1 cellular context compared by ENCODE assay signal in the genomic region with DNA sequence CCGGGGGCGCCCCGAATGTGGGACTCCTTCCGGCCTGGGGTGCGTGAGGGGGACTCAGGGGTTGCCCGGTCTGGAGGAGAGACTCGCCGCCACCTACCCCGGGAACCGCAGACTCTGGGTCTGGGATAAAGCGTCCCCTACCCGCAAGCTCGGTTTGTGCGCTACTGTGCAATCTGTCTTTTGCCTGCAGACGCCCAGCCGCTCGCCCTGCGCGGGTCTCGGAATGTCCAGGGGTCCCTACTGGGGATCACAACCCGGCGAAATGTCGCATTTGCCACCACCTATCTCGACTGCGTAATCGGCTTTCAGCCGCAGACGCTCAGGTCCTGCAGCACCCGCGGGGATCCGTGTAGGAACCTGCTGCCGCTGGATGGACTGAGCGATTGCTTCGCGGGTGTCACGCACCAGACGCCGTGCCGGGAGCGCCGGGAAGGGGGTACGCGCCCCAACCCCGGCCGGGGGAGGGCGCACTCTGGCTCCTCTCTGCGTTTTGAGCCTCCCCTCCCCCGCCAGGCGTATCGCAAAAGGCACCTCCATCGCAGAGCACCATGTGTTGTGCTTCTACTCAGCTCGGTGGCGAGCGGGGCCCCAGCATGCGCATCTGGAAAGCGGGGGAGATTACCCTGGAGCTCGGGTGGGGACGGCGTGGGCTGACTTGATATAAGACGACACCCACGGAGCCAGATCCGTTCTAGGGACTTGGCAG.
A peak's percentile ranks its signal among the peaks of the same experiment; 100 is the strongest.
TF ChIP-seq lines count a peak whose summit lies in the region.

No MANE protein-coding gene starts in this region.

TF ChIP-seq in K562, 482 proteins besides CTCF, POLR2A, EP300 and RAD21 (continued from another document and continues in another):
- TF ChIP-seq, protein P1, sequence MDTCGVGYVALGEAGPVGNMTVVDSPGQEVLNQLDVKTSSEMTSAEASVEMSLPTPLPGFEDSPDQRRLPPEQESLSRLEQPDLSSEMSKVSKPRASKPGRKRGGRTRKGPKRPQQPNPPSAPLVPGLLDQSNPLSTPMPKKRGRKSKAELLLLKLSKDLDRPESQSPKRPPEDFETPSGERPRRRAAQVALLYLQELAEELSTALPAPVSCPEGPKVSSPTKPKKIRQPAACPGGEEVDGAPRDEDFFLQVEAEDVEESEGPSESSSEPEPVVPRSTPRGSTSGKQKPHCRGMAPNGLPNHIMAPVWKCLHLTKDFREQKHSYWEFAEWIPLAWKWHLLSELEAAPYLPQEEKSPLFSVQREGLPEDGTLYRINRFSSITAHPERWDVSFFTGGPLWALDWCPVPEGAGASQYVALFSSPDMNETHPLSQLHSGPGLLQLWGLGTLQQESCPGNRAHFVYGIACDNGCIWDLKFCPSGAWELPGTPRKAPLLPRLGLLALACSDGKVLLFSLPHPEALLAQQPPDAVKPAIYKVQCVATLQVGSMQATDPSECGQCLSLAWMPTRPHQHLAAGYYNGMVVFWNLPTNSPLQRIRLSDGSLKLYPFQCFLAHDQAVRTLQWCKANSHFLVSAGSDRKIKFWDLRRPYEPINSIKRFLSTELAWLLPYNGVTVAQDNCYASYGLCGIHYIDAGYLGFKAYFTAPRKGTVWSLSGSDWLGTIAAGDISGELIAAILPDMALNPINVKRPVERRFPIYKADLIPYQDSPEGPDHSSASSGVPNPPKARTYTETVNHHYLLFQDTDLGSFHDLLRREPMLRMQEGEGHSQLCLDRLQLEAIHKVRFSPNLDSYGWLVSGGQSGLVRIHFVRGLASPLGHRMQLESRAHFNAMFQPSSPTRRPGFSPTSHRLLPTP (IDR thresholded peaks at IDR 0.05; ENCODE audit: borderline replicate concordance, extremely low read depth, insufficient read length): no peak
- no peak for TF ChIP-seq HNRNPK (IDR thresholded peaks at IDR 0.05; ENCODE audit: low read depth, low read length, poor library complexity, severe bottlenecking)
- TF ChIP-seq MYBL2 (IDR thresholded peaks at IDR 0.05; ENCODE audit: low read depth): no peak
- TF ChIP-seq MYBL2 (CRISPR knock-in tag; IDR thresholded peaks at IDR 0.05; ENCODE audit: borderline replicate concordance): no peak
- peak; percentile 76 for TF ChIP-seq CBFA2T3 (IDR thresholded peaks at IDR 0.05)
- TF ChIP-seq ZNF232 (CRISPR knock-in tag; IDR thresholded peaks at IDR 0.05): no peak
- TF ChIP-seq FOXA1 (IDR thresholded peaks at IDR 0.05; ENCODE audit: borderline replicate concordance): no peak
- no peak for TF ChIP-seq CHD4 (IDR thresholded peaks at IDR 0.05; ENCODE audit: insufficient read depth, insufficient replicate concordance, low read depth, low read length, poor library complexity, severe bottlenecking)
- TF ChIP-seq, protein P2, sequence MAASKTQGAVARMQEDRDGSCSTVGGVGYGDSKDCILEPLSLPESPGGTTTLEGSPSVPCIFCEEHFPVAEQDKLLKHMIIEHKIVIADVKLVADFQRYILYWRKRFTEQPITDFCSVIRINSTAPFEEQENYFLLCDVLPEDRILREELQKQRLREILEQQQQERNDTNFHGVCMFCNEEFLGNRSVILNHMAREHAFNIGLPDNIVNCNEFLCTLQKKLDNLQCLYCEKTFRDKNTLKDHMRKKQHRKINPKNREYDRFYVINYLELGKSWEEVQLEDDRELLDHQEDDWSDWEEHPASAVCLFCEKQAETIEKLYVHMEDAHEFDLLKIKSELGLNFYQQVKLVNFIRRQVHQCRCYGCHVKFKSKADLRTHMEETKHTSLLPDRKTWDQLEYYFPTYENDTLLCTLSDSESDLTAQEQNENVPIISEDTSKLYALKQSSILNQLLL (CRISPR knock-in tag; IDR thresholded peaks at IDR 0.05; ENCODE audit: borderline replicate concordance): no peak
- no peak for TF ChIP-seq ZNF696 (CRISPR knock-in tag; conservative IDR thresholded peaks at IDR 0.05)
- TF ChIP-seq PHB2 (IDR thresholded peaks at IDR 0.05; ENCODE audit: low read depth): no peak
- TF ChIP-seq, protein P3, sequence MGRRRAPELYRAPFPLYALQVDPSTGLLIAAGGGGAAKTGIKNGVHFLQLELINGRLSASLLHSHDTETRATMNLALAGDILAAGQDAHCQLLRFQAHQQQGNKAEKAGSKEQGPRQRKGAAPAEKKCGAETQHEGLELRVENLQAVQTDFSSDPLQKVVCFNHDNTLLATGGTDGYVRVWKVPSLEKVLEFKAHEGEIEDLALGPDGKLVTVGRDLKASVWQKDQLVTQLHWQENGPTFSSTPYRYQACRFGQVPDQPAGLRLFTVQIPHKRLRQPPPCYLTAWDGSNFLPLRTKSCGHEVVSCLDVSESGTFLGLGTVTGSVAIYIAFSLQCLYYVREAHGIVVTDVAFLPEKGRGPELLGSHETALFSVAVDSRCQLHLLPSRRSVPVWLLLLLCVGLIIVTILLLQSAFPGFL (CRISPR knock-in tag; IDR thresholded peaks at IDR 0.05): no peak
- 0 out of 2 replicates have a peak, but pooled peaks have one; percentile 13 for TF ChIP-seq SMARCE1 (IDR thresholded peaks at IDR 0.05)
- TF ChIP-seq KDM2B (CRISPR knock-in tag; IDR thresholded peaks at IDR 0.05): no peak
- TF ChIP-seq CBX1 (IDR thresholded peaks at IDR 0.05; ENCODE audit: low read depth): peak; percentile 11; the same call in 1 of the 2 replicates
- peak; percentile 15; the same call in 1 of the 2 replicates for TF ChIP-seq JUND (IDR thresholded peaks at IDR 0.05; ENCODE audit: borderline replicate concordance, low read depth, low read length)
- TF ChIP-seq JUND (tag; IDR thresholded peaks at IDR 0.05; ENCODE audit: borderline replicate concordance, low read depth, low read length): no peak; the same call in 2 of the 3 replicates
- no peak for TF ChIP-seq ZSCAN32 (CRISPR knock-in tag; IDR thresholded peaks at IDR 0.05)
- TF ChIP-seq U2AF2 (optimal IDR thresholded peaks at IDR 0.05; ENCODE audit: low read depth, low read length): no peak
- no peak for TF ChIP-seq KLF13 (tag; IDR thresholded peaks at IDR 0.05; ENCODE audit: borderline replicate concordance, low read depth)
- no peak for TF ChIP-seq BCOR (IDR thresholded peaks at IDR 0.05)
- TF ChIP-seq DPF2 (IDR thresholded peaks at IDR 0.05): peak; percentile 52
- TF ChIP-seq KAT2B (IDR thresholded peaks at IDR 0.05; ENCODE audit: low read depth, low read length): no peak
- TF ChIP-seq POLR3G (IDR thresholded peaks at IDR 0.05; ENCODE audit: extremely low read depth, insufficient read length, insufficient replicate concordance): no peak
- no peak for TF ChIP-seq TGIF2 (CRISPR knock-in tag; IDR thresholded peaks at IDR 0.05)
- TF ChIP-seq, protein P4, sequence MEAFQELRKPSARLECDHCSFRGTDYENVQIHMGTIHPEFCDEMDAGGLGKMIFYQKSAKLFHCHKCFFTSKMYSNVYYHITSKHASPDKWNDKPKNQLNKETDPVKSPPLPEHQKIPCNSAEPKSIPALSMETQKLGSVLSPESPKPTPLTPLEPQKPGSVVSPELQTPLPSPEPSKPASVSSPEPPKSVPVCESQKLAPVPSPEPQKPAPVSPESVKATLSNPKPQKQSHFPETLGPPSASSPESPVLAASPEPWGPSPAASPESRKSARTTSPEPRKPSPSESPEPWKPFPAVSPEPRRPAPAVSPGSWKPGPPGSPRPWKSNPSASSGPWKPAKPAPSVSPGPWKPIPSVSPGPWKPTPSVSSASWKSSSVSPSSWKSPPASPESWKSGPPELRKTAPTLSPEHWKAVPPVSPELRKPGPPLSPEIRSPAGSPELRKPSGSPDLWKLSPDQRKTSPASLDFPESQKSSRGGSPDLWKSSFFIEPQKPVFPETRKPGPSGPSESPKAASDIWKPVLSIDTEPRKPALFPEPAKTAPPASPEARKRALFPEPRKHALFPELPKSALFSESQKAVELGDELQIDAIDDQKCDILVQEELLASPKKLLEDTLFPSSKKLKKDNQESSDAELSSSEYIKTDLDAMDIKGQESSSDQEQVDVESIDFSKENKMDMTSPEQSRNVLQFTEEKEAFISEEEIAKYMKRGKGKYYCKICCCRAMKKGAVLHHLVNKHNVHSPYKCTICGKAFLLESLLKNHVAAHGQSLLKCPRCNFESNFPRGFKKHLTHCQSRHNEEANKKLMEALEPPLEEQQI (IDR thresholded peaks at IDR 0.05): no peak
- TF ChIP-seq RCOR1 (IDR thresholded peaks at IDR 0.05; ENCODE audit: borderline replicate concordance in 1 of 2, low read depth in 2 of 2, low read length in 2 of 2): peak in 1 of 2 experiments; percentile 66; a peak in 2 of 4 replicates
- peak; percentile 57; the same call in 1 of the 2 replicates for TF ChIP-seq BHLHE40 (IDR thresholded peaks at IDR 0.05; ENCODE audit: low read length)
- TF ChIP-seq ZNF583 (CRISPR knock-in tag; IDR thresholded peaks at IDR 0.05): no peak
- no peak for TF ChIP-seq CBFB (CRISPR knock-in tag; IDR thresholded peaks at IDR 0.05)
- no peak for TF ChIP-seq MEF2A (IDR thresholded peaks at IDR 0.05; ENCODE audit: control insufficient read depth, low read depth, low read length)
- no peak for TF ChIP-seq BACH1 (tag; IDR thresholded peaks at IDR 0.05)
- TF ChIP-seq ETV6 (IDR thresholded peaks at IDR 0.05; ENCODE audit: borderline replicate concordance in 1 of 2, low read depth in 2 of 2, low read length in 1 of 2): no peak
- TF ChIP-seq ETV6 (CRISPR knock-in tag; IDR thresholded peaks at IDR 0.05; ENCODE audit: borderline replicate concordance): no peak
- TF ChIP-seq TBL1XR1 (IDR thresholded peaks at IDR 0.05; ENCODE audit: low read length in 2 of 2): peak in 1 of 2 experiments; percentile 46; a peak in 1 of 4 replicates
- TF ChIP-seq ZNF57 (CRISPR knock-in tag; IDR thresholded peaks at IDR 0.05): no peak
- no peak for TF ChIP-seq ZNF274 (IDR thresholded peaks at IDR 0.05; ENCODE audit: borderline replicate concordance, low read depth, low read length)
- TF ChIP-seq, protein P5, sequence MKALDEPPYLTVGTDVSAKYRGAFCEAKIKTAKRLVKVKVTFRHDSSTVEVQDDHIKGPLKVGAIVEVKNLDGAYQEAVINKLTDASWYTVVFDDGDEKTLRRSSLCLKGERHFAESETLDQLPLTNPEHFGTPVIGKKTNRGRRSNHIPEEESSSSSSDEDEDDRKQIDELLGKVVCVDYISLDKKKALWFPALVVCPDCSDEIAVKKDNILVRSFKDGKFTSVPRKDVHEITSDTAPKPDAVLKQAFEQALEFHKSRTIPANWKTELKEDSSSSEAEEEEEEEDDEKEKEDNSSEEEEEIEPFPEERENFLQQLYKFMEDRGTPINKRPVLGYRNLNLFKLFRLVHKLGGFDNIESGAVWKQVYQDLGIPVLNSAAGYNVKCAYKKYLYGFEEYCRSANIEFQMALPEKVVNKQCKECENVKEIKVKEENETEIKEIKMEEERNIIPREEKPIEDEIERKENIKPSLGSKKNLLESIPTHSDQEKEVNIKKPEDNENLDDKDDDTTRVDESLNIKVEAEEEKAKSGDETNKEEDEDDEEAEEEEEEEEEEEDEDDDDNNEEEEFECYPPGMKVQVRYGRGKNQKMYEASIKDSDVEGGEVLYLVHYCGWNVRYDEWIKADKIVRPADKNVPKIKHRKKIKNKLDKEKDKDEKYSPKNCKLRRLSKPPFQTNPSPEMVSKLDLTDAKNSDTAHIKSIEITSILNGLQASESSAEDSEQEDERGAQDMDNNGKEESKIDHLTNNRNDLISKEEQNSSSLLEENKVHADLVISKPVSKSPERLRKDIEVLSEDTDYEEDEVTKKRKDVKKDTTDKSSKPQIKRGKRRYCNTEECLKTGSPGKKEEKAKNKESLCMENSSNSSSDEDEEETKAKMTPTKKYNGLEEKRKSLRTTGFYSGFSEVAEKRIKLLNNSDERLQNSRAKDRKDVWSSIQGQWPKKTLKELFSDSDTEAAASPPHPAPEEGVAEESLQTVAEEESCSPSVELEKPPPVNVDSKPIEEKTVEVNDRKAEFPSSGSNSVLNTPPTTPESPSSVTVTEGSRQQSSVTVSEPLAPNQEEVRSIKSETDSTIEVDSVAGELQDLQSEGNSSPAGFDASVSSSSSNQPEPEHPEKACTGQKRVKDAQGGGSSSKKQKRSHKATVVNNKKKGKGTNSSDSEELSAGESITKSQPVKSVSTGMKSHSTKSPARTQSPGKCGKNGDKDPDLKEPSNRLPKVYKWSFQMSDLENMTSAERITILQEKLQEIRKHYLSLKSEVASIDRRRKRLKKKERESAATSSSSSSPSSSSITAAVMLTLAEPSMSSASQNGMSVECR (CRISPR knock-in tag; IDR thresholded peaks at IDR 0.05): peak; percentile 54; the same call in 1 of the 2 replicates
- TF ChIP-seq, protein P6, sequence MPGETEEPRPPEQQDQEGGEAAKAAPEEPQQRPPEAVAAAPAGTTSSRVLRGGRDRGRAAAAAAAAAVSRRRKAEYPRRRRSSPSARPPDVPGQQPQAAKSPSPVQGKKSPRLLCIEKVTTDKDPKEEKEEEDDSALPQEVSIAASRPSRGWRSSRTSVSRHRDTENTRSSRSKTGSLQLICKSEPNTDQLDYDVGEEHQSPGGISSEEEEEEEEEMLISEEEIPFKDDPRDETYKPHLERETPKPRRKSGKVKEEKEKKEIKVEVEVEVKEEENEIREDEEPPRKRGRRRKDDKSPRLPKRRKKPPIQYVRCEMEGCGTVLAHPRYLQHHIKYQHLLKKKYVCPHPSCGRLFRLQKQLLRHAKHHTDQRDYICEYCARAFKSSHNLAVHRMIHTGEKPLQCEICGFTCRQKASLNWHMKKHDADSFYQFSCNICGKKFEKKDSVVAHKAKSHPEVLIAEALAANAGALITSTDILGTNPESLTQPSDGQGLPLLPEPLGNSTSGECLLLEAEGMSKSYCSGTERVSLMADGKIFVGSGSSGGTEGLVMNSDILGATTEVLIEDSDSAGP (CRISPR knock-in tag; IDR thresholded peaks at IDR 0.05): no peak
- TF ChIP-seq ZNF77 (CRISPR knock-in tag; IDR thresholded peaks at IDR 0.05): no peak
- TF ChIP-seq ESRRA (IDR thresholded peaks at IDR 0.05; ENCODE audit: borderline replicate concordance, low read depth): no peak
- no peak for TF ChIP-seq SRSF9 (IDR thresholded peaks at IDR 0.05; ENCODE audit: borderline replicate concordance, low read depth, low read length)
- TF ChIP-seq, protein P7, sequence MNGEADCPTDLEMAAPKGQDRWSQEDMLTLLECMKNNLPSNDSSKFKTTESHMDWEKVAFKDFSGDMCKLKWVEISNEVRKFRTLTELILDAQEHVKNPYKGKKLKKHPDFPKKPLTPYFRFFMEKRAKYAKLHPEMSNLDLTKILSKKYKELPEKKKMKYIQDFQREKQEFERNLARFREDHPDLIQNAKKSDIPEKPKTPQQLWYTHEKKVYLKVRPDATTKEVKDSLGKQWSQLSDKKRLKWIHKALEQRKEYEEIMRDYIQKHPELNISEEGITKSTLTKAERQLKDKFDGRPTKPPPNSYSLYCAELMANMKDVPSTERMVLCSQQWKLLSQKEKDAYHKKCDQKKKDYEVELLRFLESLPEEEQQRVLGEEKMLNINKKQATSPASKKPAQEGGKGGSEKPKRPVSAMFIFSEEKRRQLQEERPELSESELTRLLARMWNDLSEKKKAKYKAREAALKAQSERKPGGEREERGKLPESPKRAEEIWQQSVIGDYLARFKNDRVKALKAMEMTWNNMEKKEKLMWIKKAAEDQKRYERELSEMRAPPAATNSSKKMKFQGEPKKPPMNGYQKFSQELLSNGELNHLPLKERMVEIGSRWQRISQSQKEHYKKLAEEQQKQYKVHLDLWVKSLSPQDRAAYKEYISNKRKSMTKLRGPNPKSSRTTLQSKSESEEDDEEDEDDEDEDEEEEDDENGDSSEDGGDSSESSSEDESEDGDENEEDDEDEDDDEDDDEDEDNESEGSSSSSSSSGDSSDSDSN (IDR thresholded peaks at IDR 0.05; ENCODE audit: borderline replicate concordance in 1 of 2, low read depth in 2 of 2, low read length in 2 of 2): peak in 1 of 2 experiments; percentile 69; a peak in 2 of 4 replicates
- peak; percentile 56; the same call in 1 of the 2 replicates for TF ChIP-seq CREM (IDR thresholded peaks at IDR 0.05; ENCODE audit: low read depth)
- TF ChIP-seq RUNX1 (IDR thresholded peaks at IDR 0.05; ENCODE audit: low read depth): no peak
